ENCODE assay signal across 15 cellular contexts in genomic region chr15:87287156-87287555, GRCh38.
DNase-seq lines count a peak whose midpoint lies in the region; ATAC-seq and TF ChIP-seq lines count a peak whose summit lies in the region.
"Had no signal": no experiment of that assay in that cellular context is flagged by ENCODE, and none has a peak within 500 bp of the region (broad histone marks: within the 10 kb centered on the region; RNA-seq: fewer than 3 reads in every experiment).

No MANE protein-coding gene starts in this region.

- no peak for TF ChIP-seq CTCF in AG04449 (IDR thresholded peaks at IDR 0.05; ENCODE audit: insufficient read depth, low read length, missing control alignments)
- TF ChIP-seq CTCF in foreskin keratinocyte (conservative IDR thresholded peaks at IDR 0.05) = no peak

- CTCF ChIA-PET in AG04449 (lab: Yijun Ruan, JAX) = no interaction called here

- DNase-seq in AG04449 (ENCODE audit: low read depth, low spot score) (peak; percentile 79), HS-27A (ENCODE audit: low read depth) (peak; percentile 68), amniotic stem cell (lab: John Stamatoyannopoulos, UW) (peak; percentile 64), foreskin keratinocyte (peak; percentile 95 to 98), GF-D8 (lab: John Stamatoyannopoulos, UW) (no peak), NCI-H146 treated with DMSO at 0.1 percent for 48 hours (lab: John Stamatoyannopoulos, UW; ENCODE audit: unreplicated experiment) (no peak), MV-4-11 (lab: John Stamatoyannopoulos, UW) (no peak)
- DNase-seq: endodermal cell, NCI-H1694, NCI-H526, pancreas had no signal

- no peaks in the 10 kb centered on the region for H3K27me3 ChIP-seq in foreskin keratinocyte

- peak; percentile 100 for ATAC-seq in foreskin keratinocyte
- ATAC-seq in GM18502 (IDR thresholded peaks at IDR 0.05; ENCODE audit: poor library complexity, unreplicated experiment) = no peak
- ATAC-seq: A549, pancreas, Right ventricle myocardium inferior had no signal

- POLR2A ChIA-PET in AG04449 (lab: Yijun Ruan, JAX) = no interaction called here

- H3K4me3 ChIP-seq in AG04449 (ENCODE audit: low read depth, low read length) = no peak overlapping the region
- H3K4me3 ChIP-seq: A549, lung, pancreas had no signal

- peaks cover 6% of the 10 kb centered on the region for H3K4me1 ChIP-seq in foreskin keratinocyte
- H3K4me1 ChIP-seq: A549, pancreas had no signal

- peak overlapping the region; percentile 93 for H3K27ac ChIP-seq in foreskin keratinocyte
- H3K27ac ChIP-seq: A549, pancreas had no signal

Comparison
In these comparisons a context has a peak if more than half of its experiments do, and no peak if none do; other contexts are left out.
1. DNase-seq: peak in AG04449 (single experiment), HS-27A (single experiment), amniotic stem cell (single experiment) and foreskin keratinocyte (2 of 2); none in GF-D8 (single experiment), NCI-H146 treated with DMSO at 0.1 percent for 48 hours (single experiment) and MV-4-11 (single experiment).